Comparison of ENCODE assay signal across 11 cellular contexts in the genomic region with DNA sequence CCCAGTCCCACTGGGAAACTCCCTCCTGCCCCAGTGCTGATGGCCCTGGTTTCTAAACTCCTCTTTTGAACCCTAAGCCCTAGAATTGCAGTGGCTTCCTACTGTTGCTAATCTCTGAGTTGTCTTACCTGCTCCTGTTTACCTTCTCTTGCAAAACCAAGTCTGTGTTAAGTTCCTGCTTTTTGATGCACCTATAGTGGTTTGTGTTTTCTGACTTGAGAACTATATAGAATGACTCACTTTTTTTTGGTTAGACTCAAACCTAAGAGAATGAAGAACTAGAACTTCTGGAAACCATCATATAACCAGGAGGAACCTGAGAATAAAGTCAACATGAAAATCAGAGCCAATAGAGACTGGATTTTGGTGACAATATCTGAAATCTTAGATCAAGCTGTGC. TPM values are rescaled to one million over a fixed set of nuclear protein-coding genes. Genes with fewer than 3 reads are reported as not detected.
DNase-seq lines count a peak whose midpoint lies in the region; ATAC-seq lines count a peak whose summit lies in the region.
"Had no signal": no experiment of that assay in that cellular context is flagged by ENCODE, and none has a peak within 500 bp of the region (broad histone marks: within the 10 kb centered on the region; RNA-seq: fewer than 3 reads in every experiment).

No MANE protein-coding gene starts in this region.

- CTCF ChIA-PET in activated CD4-positive, alpha-beta T cell treated with anti-CD3 and anti-CD28 coated beads for 36 hours (lab: Charles Lee), result interaction anchor here (0.7 kb wide), 1 partner anchor 1264 kb away, joined by 3 read pairs; no protein-coding TSS in a partner anchor

- H3K27ac ChIP-seq in skeletal muscle tissue (ENCODE audit: low read depth, low read length), result peak overlapping the region; percentile 19
- H3K27ac ChIP-seq: SK-N-MC, thyroid gland had no signal

- peaks cover 0 to 1% (median under 1%) of the 10 kb centered on the region in 3 donors for H3K4me1 ChIP-seq in skeletal muscle tissue (ENCODE audit: control insufficient read depth in 3 of 3, insufficient read depth in 3 of 3, low read length in 3 of 3)

- no peak overlapping the region for H3K27ac Mint-ChIP-seq in activated CD4-positive, alpha-beta T cell treated with anti-CD3 and anti-CD28 coated beads for 36 hours
- H3K27ac Mint-ChIP-seq: activated naive CD4-positive, alpha-beta T cell treated with anti-CD3 and anti-CD28 coated beads, Interleukin-2, amount 50 U/mL, for 24 hours had no signal

- no peaks in the 10 kb centered on the region for H3K9me3 ChIP-seq in skeletal muscle tissue (ENCODE audit: control insufficient read depth in 3 of 3, low read length in 3 of 3)
- H3K9me3 ChIP-seq: thyroid gland had no signal

- H3K9ac ChIP-seq in skeletal muscle tissue (ENCODE audit: low read depth in 1 of 3, low read length in 3 of 3), result no peak overlapping the region

- H3K4me1 Mint-ChIP-seq in activated CD4-positive, alpha-beta T cell treated with anti-CD3 and anti-CD28 coated beads for 36 hours, result peaks cover 8% of the 10 kb centered on the region
- H3K4me1 Mint-ChIP-seq: activated naive CD4-positive, alpha-beta T cell treated with anti-CD3 and anti-CD28 coated beads, Interleukin-2, amount 50 U/mL, for 24 hours had no signal

- no peak for DNase-seq in activated CD4-positive, alpha-beta T cell treated with anti-CD3 and anti-CD28 coated beads for 36 hours
- DNase-seq in activated CD4-positive, alpha-beta T cell treated with anti-CD3 and anti-CD28 coated beads, Interleukin-2, amount 50 U/mL, for 48 hours, result no peak
- DNase-seq in hippocampal formation (lab: John Stamatoyannopoulos, UW), result no peak
- DNase-seq in NK-92 (lab: John Stamatoyannopoulos, UW; ENCODE audit: unreplicated experiment), result no peak
- DNase-seq in activated CD4-positive, alpha-beta T cell treated with anti-CD3 and anti-CD28 coated beads for 48 hours, result no peak
- DNase-seq: thyroid gland had no signal

- H3K27me3 ChIP-seq in skeletal muscle tissue (ENCODE audit: control insufficient read depth in 3 of 3, insufficient read depth in 3 of 3, low read length in 3 of 3), result no peaks in the 10 kb centered on the region
- H3K27me3 ChIP-seq: thyroid gland had no signal

- intact Hi-C loops in activated CD4-positive, alpha-beta T cell treated with anti-CD3 and anti-CD28 coated beads for 36 hours (cut with DNase I, micrococcal nuclease), result no loop called here

- no peaks in the 10 kb centered on the region for H3K9me3 Mint-ChIP-seq in activated CD4-positive, alpha-beta T cell treated with anti-CD3 and anti-CD28 coated beads for 36 hours (ENCODE audit: low read depth)
- H3K9me3 Mint-ChIP-seq: activated naive CD4-positive, alpha-beta T cell treated with anti-CD3 and anti-CD28 coated beads, Interleukin-2, amount 50 U/mL, for 24 hours had no signal

- ATAC-seq in activated CD4-positive, alpha-beta T cell treated with anti-CD3 and anti-CD28 coated beads for 36 hours, result peak; percentile 26
- ATAC-seq in GM21825 (IDR thresholded peaks at IDR 0.05; ENCODE audit: unreplicated experiment), result peak; percentile 33
- ATAC-seq in HG03135 (IDR thresholded peaks at IDR 0.05; ENCODE audit: unreplicated experiment), result peak; percentile 22

- H3K36me3 Mint-ChIP-seq in activated CD4-positive, alpha-beta T cell treated with anti-CD3 and anti-CD28 coated beads for 36 hours (ENCODE audit: low read depth), result no peaks in the 10 kb centered on the region
- H3K36me3 Mint-ChIP-seq: activated naive CD4-positive, alpha-beta T cell treated with anti-CD3 and anti-CD28 coated beads, Interleukin-2, amount 50 U/mL, for 24 hours had no signal

- no peak overlapping the region for H3K4me3 ChIP-seq in skeletal muscle tissue (ENCODE audit: low read length in 3 of 3)
- H3K4me3 ChIP-seq: SK-N-MC, thyroid gland had no signal

- no peak overlapping the region for H3K4me3 Mint-ChIP-seq in activated CD4-positive, alpha-beta T cell treated with anti-CD3 and anti-CD28 coated beads for 36 hours
- H3K4me3 Mint-ChIP-seq: activated naive CD4-positive, alpha-beta T cell treated with anti-CD3 and anti-CD28 coated beads, Interleukin-2, amount 50 U/mL, for 24 hours had no signal

- no peaks in the 10 kb centered on the region for H3K36me3 ChIP-seq in skeletal muscle tissue (ENCODE audit: control insufficient read depth in 3 of 3, insufficient read depth in 3 of 3, low read length in 3 of 3)
- H3K36me3 ChIP-seq: thyroid gland had no signal

- POLR2A ChIA-PET in activated CD4-positive, alpha-beta T cell treated with anti-CD3 and anti-CD28 coated beads for 36 hours (lab: Charles Lee), result no interaction called here

- H3K27me3 Mint-ChIP-seq in activated CD4-positive, alpha-beta T cell treated with anti-CD3 and anti-CD28 coated beads for 36 hours, result peaks cover 30% of the 10 kb centered on the region

RNA-seq across cellular contexts. Expression of a gene that starts 5.5 kb away (rescaled TPM):
- 1 to 10 TPM; 2.6 to 3.9 TPM for total RNA-seq in activated CD4-positive, alpha-beta T cell treated with anti-CD3 and anti-CD28 coated beads for 36 hours
- total RNA-seq in skeletal muscle tissue, result 19.3 TPM
